In the genomic region with DNA sequence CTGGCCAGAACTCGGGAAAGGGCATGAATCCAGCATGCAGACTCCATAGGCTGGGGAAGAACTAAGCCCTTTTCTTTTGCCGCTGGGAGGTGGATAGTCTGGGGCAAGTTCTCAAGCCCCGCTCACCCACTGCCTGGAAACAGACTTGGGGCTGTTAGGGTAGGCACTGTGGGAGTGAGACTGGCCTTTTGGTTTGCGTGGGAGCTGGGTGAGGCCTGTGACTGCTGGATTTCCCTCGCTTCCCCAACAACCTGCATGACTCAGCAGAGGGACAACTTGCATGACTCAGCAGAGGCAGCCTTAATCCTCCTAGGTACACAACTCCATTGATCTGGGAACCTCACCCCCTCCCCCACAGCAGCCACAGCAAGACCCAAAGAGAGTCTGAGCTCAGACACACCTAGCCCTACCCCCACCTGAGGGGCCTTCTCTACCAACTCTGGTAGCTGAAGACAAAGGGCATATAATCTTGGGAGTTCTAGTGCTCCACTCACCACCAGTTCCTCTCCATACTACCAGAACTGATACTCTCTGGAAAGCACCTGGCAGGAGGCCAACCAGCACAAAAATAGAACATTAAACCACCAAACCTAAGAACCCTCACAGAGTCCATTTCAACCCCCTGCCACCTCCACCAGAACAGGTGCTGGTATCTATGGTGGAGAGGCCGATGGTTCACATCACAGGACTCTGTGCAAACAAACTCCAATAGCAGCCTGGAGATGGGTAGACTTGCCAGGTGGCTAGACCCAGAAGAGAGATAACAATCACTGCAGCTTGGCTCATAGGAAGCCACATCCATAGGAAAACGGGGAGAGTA, we compare ENCODE assay signal across 1 cellular context.
TF ChIP-seq lines count a peak whose summit lies in the region.

No MANE protein-coding gene starts in this region.

TF ChIP-seq in K562, 482 proteins besides CTCF, POLR2A, EP300 and RAD21 (continued from another document and continues in another):
- TF ChIP-seq, protein P1, sequence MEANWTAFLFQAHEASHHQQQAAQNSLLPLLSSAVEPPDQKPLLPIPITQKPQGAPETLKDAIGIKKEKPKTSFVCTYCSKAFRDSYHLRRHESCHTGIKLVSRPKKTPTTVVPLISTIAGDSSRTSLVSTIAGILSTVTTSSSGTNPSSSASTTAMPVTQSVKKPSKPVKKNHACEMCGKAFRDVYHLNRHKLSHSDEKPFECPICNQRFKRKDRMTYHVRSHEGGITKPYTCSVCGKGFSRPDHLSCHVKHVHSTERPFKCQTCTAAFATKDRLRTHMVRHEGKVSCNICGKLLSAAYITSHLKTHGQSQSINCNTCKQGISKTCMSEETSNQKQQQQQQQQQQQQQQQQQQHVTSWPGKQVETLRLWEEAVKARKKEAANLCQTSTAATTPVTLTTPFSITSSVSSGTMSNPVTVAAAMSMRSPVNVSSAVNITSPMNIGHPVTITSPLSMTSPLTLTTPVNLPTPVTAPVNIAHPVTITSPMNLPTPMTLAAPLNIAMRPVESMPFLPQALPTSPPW (CRISPR knock-in tag; IDR thresholded peaks at IDR 0.05): no peak
- TF ChIP-seq GABPB1 (CRISPR knock-in tag; IDR thresholded peaks at IDR 0.05) (peak; percentile 28; the same call in 1 of the 2 replicates), KHSRP (IDR thresholded peaks at IDR 0.05) (no peak), CEBPB (tag; IDR thresholded peaks at IDR 0.05) (no peak), ZKSCAN1 (IDR thresholded peaks at IDR 0.05; ENCODE audit: low read depth, low read length) (no peak), RBM34 (IDR thresholded peaks at IDR 0.05; ENCODE audit: borderline replicate concordance, insufficient read depth, low read length) (no peak), SMARCA4 (IDR thresholded peaks at IDR 0.05) (peak; percentile 86), ILF3 (IDR thresholded peaks at IDR 0.05; ENCODE audit: borderline replicate concordance) (no peak), MYC (IDR thresholded peaks at IDR 0.05; ENCODE audit: low read depth, low read length) (no peak), MYC (CRISPR knock-in tag; IDR thresholded peaks at IDR 0.05; ENCODE audit: borderline replicate concordance, low read depth) (no peak), GABPB2 (CRISPR knock-in tag; conservative IDR thresholded peaks at IDR 0.05) (no peak), HDAC8 (tag; IDR thresholded peaks at IDR 0.05) (no peak), ZC3H4 (CRISPR knock-in tag; IDR thresholded peaks at IDR 0.05; ENCODE audit: borderline replicate concordance) (no peak), TAF7 (tag; IDR thresholded peaks at IDR 0.05) (no peak), TRIM28 (IDR thresholded peaks at IDR 0.05) (peak; percentile 99), NRF1 (conservative IDR thresholded peaks at IDR 0.05 in 1 of 2, IDR thresholded peaks at IDR 0.05 in 1 of 2) (no peak), NCOA1 (IDR thresholded peaks at IDR 0.05; ENCODE audit: low read depth) (peak; percentile 70), ZNF124 (CRISPR knock-in tag; IDR thresholded peaks at IDR 0.05) (no peak), KDM1A (IDR thresholded peaks at IDR 0.05) (peak; percentile 25 to 91; a peak in 3 of 4 replicates), YBX1 (IDR thresholded peaks at IDR 0.05) (no peak), SRSF3 (IDR thresholded peaks at IDR 0.05; ENCODE audit: insufficient read depth, low read length) (no peak), SMARCB1 (IDR thresholded peaks at IDR 0.05; ENCODE audit: insufficient read length, low read depth) (no peak), JUNB (CRISPR knock-in tag; conservative IDR thresholded peaks at IDR 0.05) (0 out of 2 replicates have a peak, but pooled peaks have one; percentile 35), NCOA6 (IDR thresholded peaks at IDR 0.05) (no peak), FOXJ2 (tag; IDR thresholded peaks at IDR 0.05) (0 out of 2 replicates have a peak, but pooled peaks have one; percentile 40), ZNF354B (CRISPR knock-in tag; IDR thresholded peaks at IDR 0.05) (no peak), NR3C1 (CRISPR knock-in tag; IDR thresholded peaks at IDR 0.05) (no peak), FOXA3 (CRISPR knock-in tag; conservative IDR thresholded peaks at IDR 0.05 in 1 of 2, IDR thresholded peaks at IDR 0.05 in 1 of 2) (peak; percentile 57 to 83), CCAR2 (IDR thresholded peaks at IDR 0.05; ENCODE audit: low read depth, low read length) (no peak), L3MBTL2 (IDR thresholded peaks at IDR 0.05) (peak; percentile 28; the same call in 1 of the 2 replicates), ELF2 (CRISPR knock-in tag; IDR thresholded peaks at IDR 0.05) (no peak), LCOR (CRISPR knock-in tag; IDR thresholded peaks at IDR 0.05) (peak; percentile 90; the same call in 1 of the 2 replicates), MEIS2 (IDR thresholded peaks at IDR 0.05; ENCODE audit: partially characterized antibody) (no peak), HDAC3 (IDR thresholded peaks at IDR 0.05; ENCODE audit: borderline replicate concordance, partially characterized antibody) (peak; percentile 33)
- TF ChIP-seq, protein P2, sequence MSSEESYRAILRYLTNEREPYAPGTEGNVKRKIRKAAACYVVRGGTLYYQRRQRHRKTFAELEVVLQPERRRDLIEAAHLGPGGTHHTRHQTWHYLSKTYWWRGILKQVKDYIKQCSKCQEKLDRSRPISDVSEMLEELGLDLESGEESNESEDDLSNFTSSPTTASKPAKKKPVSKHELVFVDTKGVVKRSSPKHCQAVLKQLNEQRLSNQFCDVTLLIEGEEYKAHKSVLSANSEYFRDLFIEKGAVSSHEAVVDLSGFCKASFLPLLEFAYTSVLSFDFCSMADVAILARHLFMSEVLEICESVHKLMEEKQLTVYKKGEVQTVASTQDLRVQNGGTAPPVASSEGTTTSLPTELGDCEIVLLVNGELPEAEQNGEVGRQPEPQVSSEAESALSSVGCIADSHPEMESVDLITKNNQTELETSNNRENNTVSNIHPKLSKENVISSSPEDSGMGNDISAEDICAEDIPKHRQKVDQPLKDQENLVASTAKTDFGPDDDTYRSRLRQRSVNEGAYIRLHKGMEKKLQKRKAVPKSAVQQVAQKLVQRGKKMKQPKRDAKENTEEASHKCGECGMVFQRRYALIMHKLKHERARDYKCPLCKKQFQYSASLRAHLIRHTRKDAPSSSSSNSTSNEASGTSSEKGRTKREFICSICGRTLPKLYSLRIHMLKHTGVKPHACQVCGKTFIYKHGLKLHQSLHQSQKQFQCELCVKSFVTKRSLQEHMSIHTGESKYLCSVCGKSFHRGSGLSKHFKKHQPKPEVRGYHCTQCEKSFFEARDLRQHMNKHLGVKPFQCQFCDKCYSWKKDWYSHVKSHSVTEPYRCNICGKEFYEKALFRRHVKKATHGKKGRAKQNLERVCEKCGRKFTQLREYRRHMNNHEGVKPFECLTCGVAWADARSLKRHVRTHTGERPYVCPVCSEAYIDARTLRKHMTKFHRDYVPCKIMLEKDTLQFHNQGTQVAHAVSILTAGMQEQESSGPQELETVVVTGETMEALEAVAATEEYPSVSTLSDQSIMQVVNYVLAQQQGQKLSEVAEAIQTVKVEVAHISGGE (CRISPR knock-in tag; IDR thresholded peaks at IDR 0.05): no peak
- TF ChIP-seq, protein P3, sequence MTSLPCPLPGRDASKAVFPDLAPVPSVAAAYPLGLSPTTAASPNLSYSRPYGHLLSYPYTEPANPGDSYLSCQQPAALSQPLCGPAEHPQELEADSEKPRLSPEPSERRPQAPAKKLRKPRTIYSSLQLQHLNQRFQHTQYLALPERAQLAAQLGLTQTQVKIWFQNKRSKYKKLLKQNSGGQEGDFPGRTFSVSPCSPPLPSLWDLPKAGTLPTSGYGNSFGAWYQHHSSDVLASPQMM (CRISPR knock-in tag; IDR thresholded peaks at IDR 0.05): no peak
- TF ChIP-seq, protein P4, sequence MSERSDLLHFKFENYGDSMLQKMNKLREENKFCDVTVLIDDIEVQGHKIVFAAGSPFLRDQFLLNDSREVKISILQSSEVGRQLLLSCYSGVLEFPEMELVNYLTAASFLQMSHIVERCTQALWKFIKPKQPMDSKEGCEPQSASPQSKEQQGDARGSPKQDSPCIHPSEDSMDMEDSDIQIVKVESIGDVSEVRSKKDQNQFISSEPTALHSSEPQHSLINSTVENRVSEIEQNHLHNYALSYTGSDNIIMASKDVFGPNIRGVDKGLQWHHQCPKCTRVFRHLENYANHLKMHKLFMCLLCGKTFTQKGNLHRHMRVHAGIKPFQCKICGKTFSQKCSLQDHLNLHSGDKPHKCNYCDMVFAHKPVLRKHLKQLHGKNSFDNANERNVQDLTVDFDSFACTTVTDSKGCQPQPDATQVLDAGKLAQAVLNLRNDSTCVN (CRISPR knock-in tag; IDR thresholded peaks at IDR 0.05): no peak
- TF ChIP-seq, protein P5, sequence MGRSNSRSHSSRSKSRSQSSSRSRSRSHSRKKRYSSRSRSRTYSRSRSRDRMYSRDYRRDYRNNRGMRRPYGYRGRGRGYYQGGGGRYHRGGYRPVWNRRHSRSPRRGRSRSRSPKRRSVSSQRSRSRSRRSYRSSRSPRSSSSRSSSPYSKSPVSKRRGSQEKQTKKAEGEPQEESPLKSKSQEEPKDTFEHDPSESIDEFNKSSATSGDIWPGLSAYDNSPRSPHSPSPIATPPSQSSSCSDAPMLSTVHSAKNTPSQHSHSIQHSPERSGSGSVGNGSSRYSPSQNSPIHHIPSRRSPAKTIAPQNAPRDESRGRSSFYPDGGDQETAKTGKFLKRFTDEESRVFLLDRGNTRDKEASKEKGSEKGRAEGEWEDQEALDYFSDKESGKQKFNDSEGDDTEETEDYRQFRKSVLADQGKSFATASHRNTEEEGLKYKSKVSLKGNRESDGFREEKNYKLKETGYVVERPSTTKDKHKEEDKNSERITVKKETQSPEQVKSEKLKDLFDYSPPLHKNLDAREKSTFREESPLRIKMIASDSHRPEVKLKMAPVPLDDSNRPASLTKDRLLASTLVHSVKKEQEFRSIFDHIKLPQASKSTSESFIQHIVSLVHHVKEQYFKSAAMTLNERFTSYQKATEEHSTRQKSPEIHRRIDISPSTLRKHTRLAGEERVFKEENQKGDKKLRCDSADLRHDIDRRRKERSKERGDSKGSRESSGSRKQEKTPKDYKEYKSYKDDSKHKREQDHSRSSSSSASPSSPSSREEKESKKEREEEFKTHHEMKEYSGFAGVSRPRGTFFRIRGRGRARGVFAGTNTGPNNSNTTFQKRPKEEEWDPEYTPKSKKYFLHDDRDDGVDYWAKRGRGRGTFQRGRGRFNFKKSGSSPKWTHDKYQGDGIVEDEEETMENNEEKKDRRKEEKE (IDR thresholded peaks at IDR 0.05; ENCODE audit: borderline replicate concordance in 1 of 2, control insufficient read depth in 1 of 2, low read depth in 2 of 2, low read length in 1 of 2): peak in 1 of 2 experiments; percentile 39; a peak in 1 of 4 replicates
- TF ChIP-seq, protein P6, sequence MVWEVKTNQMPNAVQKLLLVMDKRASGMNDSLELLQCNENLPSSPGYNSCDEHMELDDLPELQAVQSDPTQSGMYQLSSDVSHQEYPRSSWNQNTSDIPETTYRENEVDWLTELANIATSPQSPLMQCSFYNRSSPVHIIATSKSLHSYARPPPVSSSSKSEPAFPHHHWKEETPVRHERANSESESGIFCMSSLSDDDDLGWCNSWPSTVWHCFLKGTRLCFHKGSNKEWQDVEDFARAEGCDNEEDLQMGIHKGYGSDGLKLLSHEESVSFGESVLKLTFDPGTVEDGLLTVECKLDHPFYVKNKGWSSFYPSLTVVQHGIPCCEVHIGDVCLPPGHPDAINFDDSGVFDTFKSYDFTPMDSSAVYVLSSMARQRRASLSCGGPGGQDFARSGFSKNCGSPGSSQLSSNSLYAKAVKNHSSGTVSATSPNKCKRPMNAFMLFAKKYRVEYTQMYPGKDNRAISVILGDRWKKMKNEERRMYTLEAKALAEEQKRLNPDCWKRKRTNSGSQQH (CRISPR knock-in tag; IDR thresholded peaks at IDR 0.05): no peak
- TF ChIP-seq, protein P7, sequence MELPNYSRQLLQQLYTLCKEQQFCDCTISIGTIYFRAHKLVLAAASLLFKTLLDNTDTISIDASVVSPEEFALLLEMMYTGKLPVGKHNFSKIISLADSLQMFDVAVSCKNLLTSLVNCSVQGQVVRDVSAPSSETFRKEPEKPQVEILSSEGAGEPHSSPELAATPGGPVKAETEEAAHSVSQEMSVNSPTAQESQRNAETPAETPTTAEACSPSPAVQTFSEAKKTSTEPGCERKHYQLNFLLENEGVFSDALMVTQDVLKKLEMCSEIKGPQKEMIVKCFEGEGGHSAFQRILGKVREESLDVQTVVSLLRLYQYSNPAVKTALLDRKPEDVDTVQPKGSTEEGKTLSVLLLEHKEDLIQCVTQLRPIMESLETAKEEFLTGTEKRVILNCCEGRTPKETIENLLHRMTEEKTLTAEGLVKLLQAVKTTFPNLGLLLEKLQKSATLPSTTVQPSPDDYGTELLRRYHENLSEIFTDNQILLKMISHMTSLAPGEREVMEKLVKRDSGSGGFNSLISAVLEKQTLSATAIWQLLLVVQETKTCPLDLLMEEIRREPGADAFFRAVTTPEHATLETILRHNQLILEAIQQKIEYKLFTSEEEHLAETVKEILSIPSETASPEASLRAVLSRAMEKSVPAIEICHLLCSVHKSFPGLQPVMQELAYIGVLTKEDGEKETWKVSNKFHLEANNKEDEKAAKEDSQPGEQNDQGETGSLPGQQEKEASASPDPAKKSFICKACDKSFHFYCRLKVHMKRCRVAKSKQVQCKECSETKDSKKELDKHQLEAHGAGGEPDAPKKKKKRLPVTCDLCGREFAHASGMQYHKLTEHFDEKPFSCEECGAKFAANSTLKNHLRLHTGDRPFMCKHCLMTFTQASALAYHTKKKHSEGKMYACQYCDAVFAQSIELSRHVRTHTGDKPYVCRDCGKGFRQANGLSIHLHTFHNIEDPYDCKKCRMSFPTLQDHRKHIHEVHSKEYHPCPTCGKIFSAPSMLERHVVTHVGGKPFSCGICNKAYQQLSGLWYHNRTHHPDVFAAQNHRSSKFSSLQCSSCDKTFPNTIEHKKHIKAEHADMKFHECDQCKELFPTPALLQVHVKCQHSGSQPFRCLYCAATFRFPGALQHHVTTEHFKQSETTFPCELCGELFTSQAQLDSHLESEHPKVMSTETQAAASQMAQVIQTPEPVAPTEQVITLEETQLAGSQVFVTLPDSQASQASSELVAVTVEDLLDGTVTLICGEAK (IDR thresholded peaks at IDR 0.05): no peak
- TF ChIP-seq, protein P7 (CRISPR knock-in tag; IDR thresholded peaks at IDR 0.05): no peak
